In the genomic region with DNA sequence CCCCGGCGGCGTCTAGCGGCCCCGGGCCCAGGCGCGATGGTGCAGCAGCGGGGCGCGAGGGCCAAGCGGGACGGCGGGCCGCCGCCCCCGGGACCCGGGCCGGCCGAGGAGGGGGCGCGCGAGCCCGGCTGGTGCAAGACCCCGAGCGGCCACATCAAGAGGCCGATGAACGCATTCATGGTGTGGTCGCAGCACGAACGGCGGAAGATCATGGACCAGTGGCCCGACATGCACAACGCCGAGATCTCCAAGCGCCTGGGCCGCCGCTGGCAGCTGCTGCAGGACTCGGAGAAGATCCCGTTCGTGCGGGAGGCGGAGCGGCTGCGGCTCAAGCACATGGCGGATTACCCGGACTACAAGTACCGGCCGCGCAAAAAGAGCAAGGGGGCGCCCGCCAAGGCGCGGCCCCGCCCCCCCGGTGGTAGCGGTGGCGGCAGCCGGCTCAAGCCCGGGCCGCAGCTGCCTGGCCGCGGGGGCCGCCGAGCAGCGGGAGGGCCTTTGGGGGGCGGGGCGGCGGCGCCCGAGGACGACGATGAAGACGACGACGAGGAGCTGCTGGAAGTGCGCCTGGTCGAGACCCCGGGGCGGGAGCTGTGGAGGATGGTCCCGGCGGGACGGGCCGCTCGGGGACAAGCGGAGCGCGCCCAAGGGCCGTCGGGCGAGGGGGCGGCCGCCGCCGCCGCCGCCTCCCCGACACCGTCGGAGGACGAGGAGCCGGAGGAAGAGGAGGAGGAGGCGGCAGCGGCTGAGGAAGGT, we compare ENCODE assay signal across 7 cellular contexts. TPM values are rescaled to one million over a fixed set of nuclear protein-coding genes. Genes with fewer than 3 reads are reported as not detected.
DNase-seq lines count a peak whose midpoint lies in the region; ATAC-seq, FAIRE-seq and TF ChIP-seq lines count a peak whose summit lies in the region.

No MANE protein-coding gene starts in this region.

- no peak for TF ChIP-seq POLR2A in GM12891 (IDR thresholded peaks at IDR 0.05; ENCODE audit: low read depth, low read length)

- peak overlapping the region; percentile 78 for H3K4me3 ChIP-seq in HL-60 (replicated peaks; ENCODE audit: insufficient read depth, low read length)

- ATAC-seq in Right ventricle myocardium superior (ENCODE audit: poor library complexity): no peak

- H3K27me3 Mint-ChIP-seq in activated naive CD8-positive, alpha-beta T cell: no peaks in the 10 kb centered on the region

- DNase-seq in GM12891 (ENCODE audit: insufficient read length, low spot score) (no peak), HL-60 (ENCODE audit: low read depth in 1 of 2, low spot score in 1 of 2) (peak; percentile 47 to 57), RKO (ENCODE audit: low spot score) (peak; percentile 80), Right ventricle myocardium superior (peak; percentile 83), nucleus accumbens (lab: John Stamatoyannopoulos, UW) (peak in 48 of 56 donors; percentile 30 to 79 (median 58)), NK-92 (lab: John Stamatoyannopoulos, UW; ENCODE audit: unreplicated experiment) (no peak)

- no peak for TF ChIP-seq CTCF in HL-60 (IDR thresholded peaks at IDR 0.05; ENCODE audit: insufficient read depth, low read length)

- H3K4me1 Mint-ChIP-seq in activated naive CD8-positive, alpha-beta T cell (ENCODE audit: low read depth): peaks cover 32% of the 10 kb centered on the region

- H3K27me3 ChIP-seq in HL-60 (ENCODE audit: insufficient read depth, poor library complexity, severe bottlenecking): no peaks in the 10 kb centered on the region

- H3K27ac ChIP-seq in HL-60 (replicated peaks): peak overlapping the region; percentile 81

- H3K27ac Mint-ChIP-seq in activated naive CD8-positive, alpha-beta T cell: peak overlapping the region; percentile 66

- FAIRE-seq in GM12891 (lab: Jason Lieb, UNC): peak; percentile 70

- H3K36me3 Mint-ChIP-seq in activated naive CD8-positive, alpha-beta T cell: peaks cover 3% of the 10 kb centered on the region

- intact Hi-C loops in Right ventricle myocardium superior (cut with DNase I): loop anchor here (2.0 to 10.0 kb wide), 2 partner anchors 29 to 51 kb away; a partner anchor contains a TSS

- peak overlapping the region; percentile 84 for H3K4me3 Mint-ChIP-seq in activated naive CD8-positive, alpha-beta T cell

- H3K9me3 Mint-ChIP-seq in activated naive CD8-positive, alpha-beta T cell (ENCODE audit: low read depth): no peaks in the 10 kb centered on the region

TF ChIP-seq in GM12891, 5 proteins besides CTCF, POLR2A, EP300 and RAD21:
- TF ChIP-seq POU2F2 (IDR thresholded peaks at IDR 0.05; ENCODE audit: low read depth, low read length) (0 out of 2 replicates have a peak, but pooled peaks have one; percentile 7), TAF1 (IDR thresholded peaks at IDR 0.05; ENCODE audit: low read depth, low read length) (no peak)

RNA-seq across cellular contexts. Expression of a gene that starts 0.7 kb away (rescaled TPM):
- polyA plus RNA-seq in GM12891 (2012; ENCODE audit: low read depth, missing spikeins): 3.0 TPM
- total RNA-seq in Right ventricle myocardium superior: 16.2 TPM

RNA-seq across cellular contexts. Expression of a gene that starts 20.8 kb away (rescaled TPM):
- polyA plus RNA-seq in GM12891 (2012; ENCODE audit: low read depth, missing spikeins): 13.1 TPM
- total RNA-seq in Right ventricle myocardium superior: 14.5 TPM

RNA-seq across cellular contexts. Expression of a gene that starts 28.7 kb away (rescaled TPM):
- polyA plus RNA-seq in GM12891 (2012; ENCODE audit: low read depth, missing spikeins): 14.4 TPM
- 11.8 TPM for total RNA-seq in Right ventricle myocardium superior

RNA-seq across cellular contexts. Expression of a gene that starts 35.5 kb away (rescaled TPM):
- polyA plus RNA-seq in GM12891 (2012; ENCODE audit: low read depth, missing spikeins): 6.0 TPM
- 4.6 TPM for total RNA-seq in Right ventricle myocardium superior

RNA-seq across cellular contexts. Expression of a gene that starts 54.5 kb away (rescaled TPM):
- polyA plus RNA-seq in GM12891 (2012; ENCODE audit: low read depth, missing spikeins): 8.5 TPM
- 0.67 TPM for total RNA-seq in Right ventricle myocardium superior

Comparison
In these comparisons a context has a peak if more than half of its experiments do, and no peak if none do; other contexts are left out.
1. DNase-seq: peak in HL-60 (2 of 2), RKO (single experiment), Right ventricle myocardium superior (single experiment) and nucleus accumbens (48 of 56); none in GM12891 (single experiment) and NK-92 (single experiment).